8 cellular contexts compared by ENCODE assay signal in the genomic region with DNA sequence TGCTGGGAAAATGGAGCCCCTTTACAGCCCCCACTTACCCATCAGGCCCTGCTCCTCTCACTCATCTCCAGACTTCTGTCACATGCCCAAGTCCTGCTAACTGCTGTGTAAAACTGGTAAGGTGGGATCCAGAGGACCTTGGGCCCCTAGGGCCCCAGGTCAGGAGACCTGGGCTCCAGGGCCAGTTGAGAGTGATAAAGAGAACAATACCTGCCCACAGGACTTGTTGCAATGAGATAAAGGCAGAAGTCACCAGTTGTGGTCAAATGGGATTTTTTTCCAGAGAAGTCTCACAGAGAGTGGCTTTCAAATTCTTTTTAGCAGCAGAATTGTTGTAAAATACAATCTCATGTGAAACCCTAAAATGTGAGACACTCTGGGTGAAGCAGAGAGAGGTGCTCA. TPM values are rescaled to one million over a fixed set of nuclear protein-coding genes. Genes with fewer than 3 reads are reported as not detected.
DNase-seq lines count a peak whose midpoint lies in the region; ATAC-seq, FAIRE-seq and TF ChIP-seq lines count a peak whose summit lies in the region.

No MANE protein-coding gene starts in this region.

- H3K36me3 Mint-ChIP-seq in Caco-2 (ENCODE audit: insufficient read depth, unreplicated experiment) (peaks cover 12% of the 10 kb centered on the region), progenitor cell of endocrine pancreas (ENCODE audit: insufficient read depth) (no peaks in the 10 kb centered on the region)

- BruUV-seq in Caco-2 (replicated peaks; lab: Mats Ljungman, UMichigan): no TSS peak

- H2AFZ ChIP-seq in H1 (ENCODE audit: low read length): no peak overlapping the region

- CTCF ChIA-PET in Caco-2 (lab: Charles Lee): interaction anchor here (1.2 kb wide), 1 partner anchor 17 kb away, joined by 4 read pairs; no protein-coding TSS in a partner anchor
- CTCF ChIA-PET in H1 (lab: Charles Lee; ENCODE audit: partially characterized antibody): interaction anchor here (1.0 to 3.2 kb wide), 5 partner anchors 17 to 63 kb away, joined by 3 to 19 read pairs (median 4); a partner anchor contains a TSS

- H3K9me3 ChIP-seq in Caco-2: no peaks in the 10 kb centered on the region
- no peaks in the 10 kb centered on the region for H3K9me3 ChIP-seq in Peyer's patch
- no peaks in the 10 kb centered on the region for H3K9me3 ChIP-seq in H1 (ENCODE audit: insufficient read depth in 2 of 2, low read depth in 1 of 2, low read length in 1 of 2)
- H3K9me3 ChIP-seq in WERI-Rb-1 (ENCODE audit: severe bottlenecking): no peaks in the 10 kb centered on the region

- peak overlapping the region; percentile 18 for H4K5ac ChIP-seq in H1 (ENCODE audit: insufficient read length, low read depth, low read length)

- peak overlapping the region in 1 of 4 experiments; percentile 8; a peak in 1 of 7 replicates for H3K9ac ChIP-seq in H1 (replicated peaks in 1 of 4; ENCODE audit: extremely low read depth in 1 of 4, low read depth in 3 of 4, low read length in 3 of 4)

- no peak overlapping the region for H3K4ac ChIP-seq in H1 (replicated peaks; ENCODE audit: insufficient read length, low read depth, low read length)

- no peak overlapping the region for H3K4me3 ChIP-seq in Caco-2 (ENCODE audit: low read depth, low read length)
- H3K4me3 ChIP-seq in Peyer's patch: no peak overlapping the region
- H3K4me3 ChIP-seq in H1 (ENCODE audit: extremely low read depth in 1 of 4, insufficient read depth in 2 of 4, low read depth in 3 of 4, low read length in 4 of 4): no peak overlapping the region
- no peak overlapping the region for H3K4me3 ChIP-seq in WERI-Rb-1 (ENCODE audit: low read depth, low read length)

- no peak for DNase-seq in Caco-2
- DNase-seq in Peyer's patch: no peak
- no peak for DNase-seq in H1 (ENCODE audit: low read depth in 1 of 2, low spot score in 2 of 2)
- no peak for DNase-seq in progenitor cell of endocrine pancreas (ENCODE audit: low spot score, unreplicated experiment)
- no peak for DNase-seq in WERI-Rb-1

- no peak for ATAC-seq in GM21390 (IDR thresholded peaks at IDR 0.05; ENCODE audit: unreplicated experiment)
- no peak for ATAC-seq in HG02870 (IDR thresholded peaks at IDR 0.05; ENCODE audit: unreplicated experiment)
- no peak for ATAC-seq in HG02885 (IDR thresholded peaks at IDR 0.05; ENCODE audit: poor library complexity, unreplicated experiment)

- no peak overlapping the region; the same call in 1 of the 2 replicates for H2BK20ac ChIP-seq in H1 (ENCODE audit: low read length)

- POLR2A ChIA-PET in Caco-2 (lab: Charles Lee) (interaction anchor here (1.0 kb wide), 1 partner anchor 152 kb away, joined by 3 read pairs; a partner anchor contains a TSS), H1 (lab: Charles Lee; ENCODE audit: partially characterized antibody) (interaction anchor here (1.0 to 2.1 kb wide), 3 partner anchors 10 to 29 kb away, joined by 3 to 11 read pairs (median 10); a partner anchor contains a TSS)

- no peak overlapping the region for H2AK5ac ChIP-seq in H1 (ENCODE audit: low read depth, low read length)

- no peak for TF ChIP-seq EP300 in H1 (IDR thresholded peaks at IDR 0.05; ENCODE audit: borderline replicate concordance in 1 of 2, low read depth in 2 of 2, low read length in 2 of 2)

- H3K27ac ChIP-seq in Peyer's patch (peak overlapping the region; percentile 85 to 97 (median 90)), H1 (ENCODE audit: low read depth, low read length) (no peak overlapping the region), WERI-Rb-1 (no peak overlapping the region)

- H3K27ac Mint-ChIP-seq in Caco-2 (ENCODE audit: unreplicated experiment): peak overlapping the region; percentile 64
- H3K27ac Mint-ChIP-seq in progenitor cell of endocrine pancreas: peak overlapping the region; percentile 88

- H3K4me1 ChIP-seq in Caco-2 (peaks cover 60% of the 10 kb centered on the region), Peyer's patch (peaks cover 7 to 40% (median 8%) of the 10 kb centered on the region in 4 donors), H1 (replicated peaks in 1 of 4; ENCODE audit: control insufficient read depth in 3 of 4, insufficient read depth in 4 of 4, low read length in 3 of 4) (peaks cover 21 to 43% (median 27%) of the 10 kb centered on the region in 4 experiments)

- H4K20me1 ChIP-seq in H1 (replicated peaks in 1 of 2; ENCODE audit: control insufficient read depth in 1 of 2, insufficient read depth in 2 of 2, low read length in 2 of 2): no peaks in the 10 kb centered on the region

- peak overlapping the region; percentile 29 to 72; a peak in 2 of 4 replicates for H3K4me2 ChIP-seq in H1 (ENCODE audit: insufficient read depth in 1 of 2, low read depth in 2 of 2, low read length in 2 of 2)

- H2BK120ac ChIP-seq in H1 (replicated peaks; ENCODE audit: low read depth, low read length): peak overlapping the region; percentile 5

- FAIRE-seq in H1 (lab: Jason Lieb, UNC): no peak

- peak overlapping the region; percentile 71 for H3K4me3 Mint-ChIP-seq in Caco-2 (ENCODE audit: unreplicated experiment)
- peak overlapping the region; percentile 83 for H3K4me3 Mint-ChIP-seq in progenitor cell of endocrine pancreas (ENCODE audit: low read depth)

- no peak overlapping the region for H2BK15ac ChIP-seq in H1 (ENCODE audit: low read length)

- H3K27me3 Mint-ChIP-seq in Caco-2 (ENCODE audit: insufficient read depth, unreplicated experiment) (no peaks in the 10 kb centered on the region), progenitor cell of endocrine pancreas (peaks cover 7% of the 10 kb centered on the region)

- H4K8ac ChIP-seq in H1 (ENCODE audit: extremely low read depth, insufficient read depth, low read length): no peak overlapping the region

- no peak overlapping the region for H3K23ac ChIP-seq in H1 (ENCODE audit: insufficient read length)

- H3K79me1 ChIP-seq in H1 (ENCODE audit: low read depth, low read length): 0 out of 2 replicates have a peak, but pooled peaks cover 2% of the 10 kb centered on the region

- H3K18ac ChIP-seq in H1 (ENCODE audit: extremely low read depth, low read length): peak overlapping the region; percentile 73

- TF ChIP-seq CTCF in Caco-2 (IDR thresholded peaks at IDR 0.05; ENCODE audit: insufficient read depth in 1 of 2, low read depth in 1 of 2, low read length in 1 of 2, severe bottlenecking in 1 of 2, unreplicated experiment in 1 of 2) (no peak), Peyer's patch (IDR thresholded peaks at IDR 0.05) (no peak), H1 (IDR thresholded peaks at IDR 0.05; ENCODE audit: control extremely low read depth in 1 of 3, insufficient read depth in 1 of 3, low read depth in 1 of 3, low read length in 3 of 3) (no peak), progenitor cell of endocrine pancreas (IDR thresholded peaks at IDR 0.05; ENCODE audit: unreplicated experiment) (no peak), WERI-Rb-1 (IDR thresholded peaks at IDR 0.05; ENCODE audit: low read depth, low read length) (no peak)

- no peak for TF ChIP-seq RAD21 in H1 (IDR thresholded peaks at IDR 0.05 in 1 of 2, conservative IDR thresholded peaks at IDR 0.05 in 1 of 2; ENCODE audit: low read depth in 2 of 2, low read length in 2 of 2)

- H3K14ac ChIP-seq in H1 (ENCODE audit: insufficient read length): no peak overlapping the region

- peak overlapping the region; percentile 83; the same call in 1 of the 2 replicates for H2BK12ac ChIP-seq in H1 (ENCODE audit: low read depth, low read length)

- H3K27me3 ChIP-seq in Caco-2 (replicated peaks; ENCODE audit: control insufficient read depth, insufficient read depth, low read length) (no peaks in the 10 kb centered on the region), Peyer's patch (no peaks in the 10 kb centered on the region), H1 (replicated peaks in 1 of 4; ENCODE audit: control insufficient read depth in 3 of 4, extremely low read depth in 1 of 4, insufficient read depth in 3 of 4, low read length in 3 of 4) (no peaks in the 10 kb centered on the region), WERI-Rb-1 (ENCODE audit: insufficient read depth, low read depth, severe bottlenecking) (peaks cover 15% of the 10 kb centered on the region)

- TF ChIP-seq POLR2A in Peyer's patch (IDR thresholded peaks at IDR 0.05) (no peak), H1 (IDR thresholded peaks at IDR 0.05; ENCODE audit: control extremely low read depth in 1 of 2, low read depth in 2 of 2, low read length in 2 of 2) (no peak; a peak in 1 of 3 replicates)

- peak overlapping the region; percentile 46; the same call in 1 of the 2 replicates for H2BK5ac ChIP-seq in H1 (ENCODE audit: low read depth, low read length)

- H3K9me3 Mint-ChIP-seq in Caco-2 (ENCODE audit: unreplicated experiment) (no peaks in the 10 kb centered on the region), progenitor cell of endocrine pancreas (ENCODE audit: low read depth) (no peaks in the 10 kb centered on the region)

- no peak overlapping the region for H3K56ac ChIP-seq in H1 (replicated peaks; ENCODE audit: insufficient read length, low read depth, low read length)

- peaks cover 38% of the 10 kb centered on the region for H3K4me1 Mint-ChIP-seq in Caco-2 (ENCODE audit: low read depth, unreplicated experiment)
- peaks cover 66% of the 10 kb centered on the region for H3K4me1 Mint-ChIP-seq in progenitor cell of endocrine pancreas (ENCODE audit: low read depth)

- H3K79me2 ChIP-seq in H1 (ENCODE audit: control insufficient read depth in 1 of 2, insufficient read depth in 2 of 2, low read length in 2 of 2): peaks cover 0 to 5% of the 10 kb centered on the region in 2 experiments; a peak in 2 of 4 replicates

- H4K91ac ChIP-seq in H1 (replicated peaks; ENCODE audit: insufficient read length, low read length): peak overlapping the region; percentile 68

- peaks cover 3% of the 10 kb centered on the region; the same call in 1 of the 2 replicates for H3K23me2 ChIP-seq in H1 (ENCODE audit: low read depth, low read length)

- intact Hi-C loops in Caco-2 (cut with micrococcal nuclease; ENCODE audit: unreplicated experiment): no loop called here

- no peaks in the 10 kb centered on the region for H3K36me3 ChIP-seq in Caco-2 (ENCODE audit: control insufficient read depth, insufficient read depth, low read length)
- no peaks in the 10 kb centered on the region for H3K36me3 ChIP-seq in Peyer's patch
- no peaks in the 10 kb centered on the region for H3K36me3 ChIP-seq in H1 (ENCODE audit: control insufficient read depth in 2 of 4, insufficient read depth in 4 of 4, low read length in 3 of 4)
- no peaks in the 10 kb centered on the region for H3K36me3 ChIP-seq in WERI-Rb-1

RNA-seq across cellular contexts. Expression of a gene that starts 0.8 kb away (rescaled TPM):
- total RNA-seq in Caco-2 (2022): 41.5 and 43.0 TPM in 2 replicates
- 10 to 100 TPM; 53.6 to 76.7 (median 70.1) TPM for total RNA-seq in Peyer's patch
- total RNA-seq in H1 (2021; fragmentation: NEBNext Ultra II Directional; extraction: Animal tissue kit (Norgen Biotek cat#: 25700)): 28.0 and 32.1 TPM in 2 replicates
- polyA plus RNA-seq in H1 (2011; rRNA removed): 15.8 and 22.5 TPM in 2 replicates
- polyA plus RNA-seq in H1 (2011; cell fraction: cytosol; rRNA removed): 14.1 TPM
- polyA plus RNA-seq in H1 (2011; cell fraction: nucleus; rRNA removed): 23.4 TPM
- 14.0 to 24.5 TPM (median 23.1 TPM) in 4 replicates for polyA plus RNA-seq in H1 (2012, experiment 1 of 2)
- 21.8 TPM for polyA plus RNA-seq in H1 (2012, experiment 2 of 2)
- 25.4 TPM for polyA plus RNA-seq in H1 (2013, experiment 1 of 2)
- polyA plus RNA-seq in H1 (2013, experiment 2 of 2): 27.3 TPM
- polyA minus RNA-seq in H1 (2011; rRNA and poly(A)+ RNA removed): 14.0 and 17.4 TPM in 2 replicates
- 17.1 TPM for polyA minus RNA-seq in H1 (2011; cell fraction: cytosol; rRNA and poly(A)+ RNA removed)
- polyA minus RNA-seq in H1 (2011; cell fraction: nucleus; rRNA and poly(A)+ RNA removed): 12.8 TPM
- total RNA-seq in progenitor cell of endocrine pancreas: 64.1 and 64.8 TPM in 2 replicates

RNA-seq across cellular contexts. Expression of a gene that starts 15.2 kb away (rescaled TPM):
- total RNA-seq in Caco-2 (2022): 1.7 and 1.8 TPM in 2 replicates
- 10 to 100 TPM in 3 of 4 donors, 1 to 10 TPM in 1; 4.7 to 37.1 (median 20.5) TPM for total RNA-seq in Peyer's patch
- total RNA-seq in H1 (2021; fragmentation: NEBNext Ultra II Directional; extraction: Animal tissue kit (Norgen Biotek cat#: 25700)): 6.8 and 8.6 TPM in 2 replicates
- 8.5 and 10.9 TPM in 2 replicates for polyA plus RNA-seq in H1 (2011; rRNA removed)
- 9.5 TPM for polyA plus RNA-seq in H1 (2011; cell fraction: cytosol; rRNA removed)
- 42.5 TPM for polyA plus RNA-seq in H1 (2011; cell fraction: nucleus; rRNA removed)
- 4.2 to 9.7 TPM (median 8.0 TPM) in 4 replicates for polyA plus RNA-seq in H1 (2012, experiment 1 of 2)
- polyA plus RNA-seq in H1 (2012, experiment 2 of 2): 6.3 TPM
- polyA plus RNA-seq in H1 (2013, experiment 1 of 2): 3.9 TPM
- 3.0 TPM for polyA plus RNA-seq in H1 (2013, experiment 2 of 2)
- 7.4 and 8.6 TPM in 2 replicates for polyA minus RNA-seq in H1 (2011; rRNA and poly(A)+ RNA removed)
- polyA minus RNA-seq in H1 (2011; cell fraction: cytosol; rRNA and poly(A)+ RNA removed): 9.8 TPM
- 18.5 TPM for polyA minus RNA-seq in H1 (2011; cell fraction: nucleus; rRNA and poly(A)+ RNA removed)
- 13.8 and 16.2 TPM in 2 replicates for total RNA-seq in progenitor cell of endocrine pancreas

RNA-seq across cellular contexts. Expression of a gene that starts 34.0 kb away (rescaled TPM):
- total RNA-seq in Caco-2 (2022): 64.9 and 69.8 TPM in 2 replicates
- total RNA-seq in Peyer's patch: 100 to 1,000 TPM in 3 of 4 donors, 10 to 100 TPM in 1; 76.2 to 188 (median 141) TPM
- total RNA-seq in H1 (2021; fragmentation: NEBNext Ultra II Directional; extraction: Animal tissue kit (Norgen Biotek cat#: 25700)): 21.9 and 23.1 TPM in 2 replicates
- polyA plus RNA-seq in H1 (2011; rRNA removed): 29.7 and 35.9 TPM in 2 replicates
- polyA plus RNA-seq in H1 (2011; cell fraction: cytosol; rRNA removed): 24.6 TPM
- 210 TPM for polyA plus RNA-seq in H1 (2011; cell fraction: nucleus; rRNA removed)
- polyA plus RNA-seq in H1 (2012, experiment 1 of 2): 16.3 to 19.6 TPM (median 18.4 TPM) in 4 replicates
- 4.7 TPM for polyA plus RNA-seq in H1 (2012, experiment 2 of 2)
- 18.5 TPM for polyA plus RNA-seq in H1 (2013, experiment 1 of 2)
- polyA plus RNA-seq in H1 (2013, experiment 2 of 2): 14.0 TPM
- 20.9 and 24.9 TPM in 2 replicates for polyA minus RNA-seq in H1 (2011; rRNA and poly(A)+ RNA removed)
- polyA minus RNA-seq in H1 (2011; cell fraction: cytosol; rRNA and poly(A)+ RNA removed): 9.3 TPM
- polyA minus RNA-seq in H1 (2011; cell fraction: nucleus; rRNA and poly(A)+ RNA removed): 32.5 TPM
- total RNA-seq in progenitor cell of endocrine pancreas: 111 and 117 TPM in 2 replicates

Comparison
In these comparisons a context has a peak if more than half of its experiments do, and no peak if none do; other contexts are left out.
1. H3K27ac ChIP-seq: peak in Peyer's patch (4 of 4); none in H1 (single experiment) and WERI-Rb-1 (single experiment).